In the genomic region with DNA sequence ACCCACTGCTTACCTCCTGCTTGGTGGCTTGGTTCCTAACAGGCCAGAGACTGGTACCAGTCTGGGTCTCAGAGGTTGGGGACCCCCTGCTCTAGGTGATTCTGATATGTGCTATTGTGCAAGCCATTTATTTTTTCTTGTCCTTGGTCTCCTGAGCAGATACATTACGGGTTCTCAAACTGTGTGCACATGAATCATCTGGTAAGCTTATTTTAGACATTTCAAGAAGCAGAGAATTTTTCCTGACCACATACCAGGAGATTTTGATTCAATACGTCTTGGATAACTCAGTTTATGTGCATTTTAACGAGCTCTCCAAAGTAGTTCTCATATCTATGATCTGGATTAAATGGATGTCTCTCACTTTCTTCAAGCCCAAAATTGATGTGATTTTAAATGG, we compare ENCODE assay signal across 17 cellular contexts.
A peak's percentile ranks its signal among the peaks of the same experiment; 100 is the strongest.
DNase-seq lines count a peak whose midpoint lies in the region; ATAC-seq, FAIRE-seq and TF ChIP-seq lines count a peak whose summit lies in the region.
"Had no signal": no experiment of that assay in that cellular context is flagged by ENCODE, and none has a peak within 500 bp of the region (broad histone marks: within the 10 kb centered on the region; RNA-seq: fewer than 3 reads in every experiment).

No MANE protein-coding gene starts in this region.

- H3K4me3 ChIP-seq in AG04449 (ENCODE audit: low read depth, low read length) (no peak overlapping the region), astrocyte of the spinal cord (ENCODE audit: low read depth, low read length) (no peak overlapping the region), kidney (ENCODE audit: low read length in 2 of 2) (peak overlapping the region; percentile 3 to 46), ovary (no peak overlapping the region)
- H3K4me3 ChIP-seq: right atrium auricular region had no signal

- in situ Hi-C loops in astrocyte of the spinal cord (cut with HindIII; ENCODE audit: low sequenced_read_pairs) = no loop called here

- no peaks in the 10 kb centered on the region for H3K36me3 ChIP-seq in kidney (ENCODE audit: control insufficient read depth in 1 of 2, insufficient read depth in 2 of 2, low read length in 2 of 2)
- H3K36me3 ChIP-seq in ovary = no peaks in the 10 kb centered on the region
- H3K36me3 ChIP-seq: right atrium auricular region had no signal

- ATAC-seq in GM18517 (IDR thresholded peaks at IDR 0.05; ENCODE audit: unreplicated experiment) (no peak), GM18511 (IDR thresholded peaks at IDR 0.05; ENCODE audit: unreplicated experiment) (no peak)
- ATAC-seq: natural killer cell treated with Interleukin-12 subunit alpha and Interleukin-12 subunit beta and Interleukin-15 and Interleukin-18, amount 100 ng/mL, for 72 hours had no signal

- no peak for TF ChIP-seq POLR2A in ovary (IDR thresholded peaks at IDR 0.05)

- H3K9me3 ChIP-seq in kidney (ENCODE audit: control insufficient read depth in 1 of 2, low read length in 2 of 2) (no peaks in the 10 kb centered on the region), ovary (no peaks in the 10 kb centered on the region)
- H3K9me3 ChIP-seq: right atrium auricular region had no signal

- no peak for TF ChIP-seq EP300 in ovary (IDR thresholded peaks at IDR 0.05)

- DNase-seq in AG04449 (ENCODE audit: low read depth, low spot score) = peak; percentile 63
- DNase-seq in HS-27A (ENCODE audit: low read depth) = peak; percentile 79
- DNase-seq in astrocyte of the spinal cord (ENCODE audit: low read depth, low spot score) = peak; percentile 68
- no peak for DNase-seq in kidney
- DNase-seq in ovary = no peak
- no peak for DNase-seq in NCI-H1048 (lab: John Stamatoyannopoulos, UW)
- DNase-seq: cerebellar nuclear complex; hypothalamus; NCI-H1105; NCI-H2171 treated with DMSO at 0.1 percent for 48 hours; Right ventricle myocardium superior; stimulated activated CD4-positive, alpha-beta T cell treated with anti-CD3 and anti-CD28 coated beads, Interleukin-2, amount 100 ng/mL, for 48 hours had no signal

- H3K9ac ChIP-seq in kidney (ENCODE audit: low read length in 2 of 2) = no peak overlapping the region

- FAIRE-seq in kidney (lab: Jason Lieb, UNC) = no peak
- FAIRE-seq: A204.1 had no signal

- H3K27ac ChIP-seq in kidney (ENCODE audit: low read depth in 2 of 2, low read length in 2 of 2) (no peak overlapping the region), ovary (no peak overlapping the region)
- H3K27ac ChIP-seq: right atrium auricular region had no signal

- CTCF ChIA-PET in AG04449 (lab: Yijun Ruan, JAX) = interaction anchor here (1.3 kb wide), 1 partner anchor 369 kb away, joined by 4 read pairs; no protein-coding TSS in a partner anchor

- WGBS in ovary, 3 donors = 33 to 59% (median 53%) methylated on average over 3 of the region's 3 CpGs

- H3K27me3 ChIP-seq in ovary = no peaks in the 10 kb centered on the region
- H3K27me3 ChIP-seq: right atrium auricular region had no signal

- H3K4me1 ChIP-seq in kidney (ENCODE audit: control insufficient read depth in 1 of 2, insufficient read depth in 1 of 2, low read depth in 1 of 2, low read length in 2 of 2) (peaks cover 0 to 6% of the 10 kb centered on the region in 2 donors), ovary (ENCODE audit: insufficient read depth) (no peaks in the 10 kb centered on the region)

- POLR2A ChIA-PET in AG04449 (lab: Yijun Ruan, JAX) = interaction anchor here (1.3 kb wide), 1 partner anchor 55 kb away, joined by 6 read pairs; no protein-coding TSS in a partner anchor

- TF ChIP-seq CTCF in AG04449 (IDR thresholded peaks at IDR 0.05; ENCODE audit: insufficient read depth, low read length, missing control alignments) (no peak), astrocyte of the spinal cord (IDR thresholded peaks at IDR 0.05; ENCODE audit: low read depth, low read length) (no peak), kidney (IDR thresholded peaks at IDR 0.05; ENCODE audit: borderline replicate concordance, extremely low read depth, insufficient read depth) (no peak), ovary (IDR thresholded peaks at IDR 0.05) (no peak)

- intact Hi-C loops in kidney (cut with DNase I) = no loop called here
- intact Hi-C loops in ovary (cut with DNase I) = no loop called here

Comparison
In these comparisons a context has a peak if more than half of its experiments do, and no peak if none do; other contexts are left out.
1. DNase-seq: peak in AG04449 (single experiment), HS-27A (single experiment) and astrocyte of the spinal cord (single experiment); none in kidney (single experiment), ovary (0 of 5) and NCI-H1048 (single experiment).
2. H3K4me3 ChIP-seq: peak in kidney (2 of 2); none in AG04449 (single experiment), astrocyte of the spinal cord (single experiment) and ovary (single experiment).